Comparison of ENCODE assay signal across 8 cellular contexts in genomic region chr2:223944704-223945531, GRCh38. TPM values are rescaled to one million over a fixed set of nuclear protein-coding genes. Genes with fewer than 3 reads are reported as not detected.
DNase-seq lines count a peak whose midpoint lies in the region; ATAC-seq and TF ChIP-seq lines count a peak whose summit lies in the region.

Gene WDFY1, minus strand, starts transcription at chr2:223945335. Its CDS starts 51 bp downstream, at chr2:223945284.

- peaks cover 58% of the 10 kb centered on the region for H3K79me2 ChIP-seq in PC-3 (ENCODE audit: low read length)

- peaks cover 29% of the 10 kb centered on the region for H3K4me1 ChIP-seq in HUES64 (ENCODE audit: insufficient read depth, low read length)
- peaks cover 23% of the 10 kb centered on the region for H3K4me1 ChIP-seq in PC-3 (ENCODE audit: insufficient read depth, low read length)

- H3K9ac ChIP-seq in HUES64 (ENCODE audit: low read depth, low read length) (peak within 1 kb of the TSS; percentile 88), PC-3 (ENCODE audit: low read length) (peak within 1 kb of the TSS; percentile 94)

- intact Hi-C loops in PC-3 (cut with micrococcal nuclease) = loop anchor here (1.0 to 10.0 kb wide), 3 partner anchors 12 to 110 kb away; partner anchors contain the start of genes AP1S3 and MRPL44

- ATAC-seq in GM21515 (IDR thresholded peaks at IDR 0.05; ENCODE audit: unreplicated experiment) (peak; percentile 81), PC-3 (peak; percentile 66)

- BruUV-seq in PC-3 (replicated peaks; lab: Mats Ljungman, UMichigan) = no TSS peak

- H2AFZ ChIP-seq in PC-3 (ENCODE audit: low read length) = peak within 1 kb of the TSS; percentile 90

- TF ChIP-seq CTCF in PC-3 (conservative IDR thresholded peaks at IDR 0.05; ENCODE audit: low read depth, low read length) = no peak

- no peaks in the 10 kb centered on the region for H3K9me2 ChIP-seq in PC-3 (replicated peaks; ENCODE audit: low read length)

- H3K9me3 ChIP-seq in HUES64 (ENCODE audit: insufficient read depth, low read depth, low read length) (no peaks in the 10 kb centered on the region), PC-3 (ENCODE audit: low read length) (no peaks in the 10 kb centered on the region)

- under 1% methylated on average over 87 of the region's 87 CpGs for WGBS in HUES64

- H3K4me3 ChIP-seq in HUES64 (ENCODE audit: low read length) (peak within 1 kb of the TSS; percentile 97), PC-3 (ENCODE audit: low read length) (peak within 1 kb of the TSS; percentile 92)

- H3K4me2 ChIP-seq in PC-3 (ENCODE audit: low read length) = peak within 1 kb of the TSS; percentile 88

- CTCF ChIA-PET in PC-3 (lab: Charles Lee) = no interaction called here

- peak within 1 kb of the TSS; percentile 87 for H3K27ac ChIP-seq in HUES64 (ENCODE audit: low read depth, low read length)
- H3K27ac ChIP-seq in PC-3 (ENCODE audit: low read length) = peak within 1 kb of the TSS; percentile 75
- H3K27ac ChIP-seq in epithelial cell of prostate = peak within 1 kb of the TSS; percentile 74

- H3K36me3 ChIP-seq in HUES64 (ENCODE audit: insufficient read depth, low read length) = no peaks in the 10 kb centered on the region
- H3K36me3 ChIP-seq in PC-3 (ENCODE audit: low read depth, low read length) = 0 out of 2 replicates have a peak, but pooled peaks cover 4% of the 10 kb centered on the region

- 0 out of 2 replicates have a peak, but pooled peaks cover 6% of the 10 kb centered on the region for H4K20me1 ChIP-seq in PC-3 (ENCODE audit: low read length)

- H3K27me3 ChIP-seq in HUES64 (ENCODE audit: insufficient read depth, low read length) (no peaks in the 10 kb centered on the region), PC-3 (ENCODE audit: low read length) (no peaks in the 10 kb centered on the region)

- POLR2A ChIA-PET in PC-3 (lab: Charles Lee; ENCODE audit: unreplicated experiment) = no interaction called here

- DNase-seq in DMS 273 treated with DMSO at 0.1 percent for 48 hours (lab: John Stamatoyannopoulos, UW) (peak; percentile 47), PC-3 (peak; percentile 84), activated T-cell treated with anti-CD3 and anti-CD28 coated beads for 48 hours (ENCODE audit: low read depth) (peak; percentile 83), epithelial cell of prostate (ENCODE audit: low read depth, low spot score) (no peak), mucosa of gallbladder (ENCODE audit: low spot score) (peak; percentile 90)
- DNase-seq in stimulated activated CD8-positive, alpha-beta memory T cell treated with anti-CD3 and anti-CD28 coated beads, Interleukin-4, amount 100 ng/mL, for 24 hours (ENCODE audit: low read depth) = peak; percentile 77

- H3F3A ChIP-seq in PC-3 (ENCODE audit: low read length, unreplicated experiment) = peaks cover 4% of the 10 kb centered on the region

RNA-seq across cellular contexts. Expression of gene WDFY1, which starts in this region (rescaled TPM):
- polyA plus RNA-seq in HUES64 (2013, experiment 1 of 2) = 46.1 TPM
- 52.5 TPM for polyA plus RNA-seq in HUES64 (2013, experiment 2 of 2)
- 44.9 and 47.7 TPM in 2 replicates for total RNA-seq in PC-3 (2014; rRNA removed)
- total RNA-seq in mucosa of gallbladder = 51.9 TPM
